Comparison of ENCODE assay signal across 9 cellular contexts in the genomic region with DNA sequence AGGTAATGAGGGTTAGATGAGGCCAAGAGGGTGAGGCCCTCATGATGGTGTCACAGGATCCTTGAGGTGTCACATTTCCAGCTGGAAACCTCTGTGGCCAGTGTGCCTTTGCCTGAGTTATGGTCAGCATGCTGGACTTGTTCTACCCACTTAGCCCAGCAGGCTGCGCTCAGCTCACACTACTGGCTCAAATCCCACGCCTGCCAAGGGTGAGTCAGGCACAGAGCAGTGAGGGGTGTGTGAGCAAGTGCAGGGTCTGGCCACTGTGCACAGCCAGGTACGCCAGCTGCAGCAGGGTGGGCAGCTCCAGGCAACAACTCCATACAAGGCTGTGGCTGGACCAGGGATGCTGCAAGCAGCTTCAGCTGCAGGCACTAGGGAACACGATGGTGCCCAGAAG.
A peak's percentile ranks its signal among the peaks of the same experiment; 100 is the strongest.
DNase-seq lines count a peak whose midpoint lies in the region; ATAC-seq and TF ChIP-seq lines count a peak whose summit lies in the region.
"Had no signal": no experiment of that assay in that cellular context is flagged by ENCODE, and none has a peak within 500 bp of the region (broad histone marks: within the 10 kb centered on the region; RNA-seq: fewer than 3 reads in every experiment).

No MANE protein-coding gene starts in this region.

- CTCF ChIA-PET in RWPE1 (lab: Yijun Ruan, JAX), result interaction anchor here (0.7 kb wide), 1 partner anchor 316 kb away, joined by 3 read pairs; no protein-coding TSS in a partner anchor

- intact Hi-C loops in colonic mucosa (cut with DNase I), result no loop called here

- no peaks in the 10 kb centered on the region for H3K27me3 ChIP-seq in BE2C
- H3K27me3 ChIP-seq in colonic mucosa, result no peaks in the 10 kb centered on the region

- no peak overlapping the region for H3K4me3 ChIP-seq in BE2C (ENCODE audit: low read depth, low read length)
- H3K4me3 ChIP-seq in colonic mucosa, result no peak overlapping the region
- H3K4me3 ChIP-seq: skin epidermis had no signal

- no peaks in the 10 kb centered on the region for H3K9me3 ChIP-seq in BE2C
- no peaks in the 10 kb centered on the region for H3K9me3 ChIP-seq in colonic mucosa

- POLR2A ChIA-PET in RWPE1 (lab: Yijun Ruan, JAX; ENCODE audit: low non-redundant PET), result no interaction called here

- H3K27ac ChIP-seq in colonic mucosa, result no peak overlapping the region
- no peak overlapping the region for H3K27ac ChIP-seq in RWPE1
- H3K27ac ChIP-seq: skin epidermis had no signal

- DNase-seq in BE2C (peak; percentile 74), UCSD-AML1 (lab: John Stamatoyannopoulos, UW; ENCODE audit: unreplicated experiment) (peak; percentile 26), islet precursor cell (peak; percentile 92), colonic mucosa (no peak), RWPE1 (ENCODE audit: low spot score) (no peak)

- ATAC-seq in GM19395 (IDR thresholded peaks at IDR 0.05; ENCODE audit: unreplicated experiment) (peak; percentile 52), HG03135 (IDR thresholded peaks at IDR 0.05; ENCODE audit: unreplicated experiment) (no peak), HG02973 (IDR thresholded peaks at IDR 0.05; ENCODE audit: unreplicated experiment) (no peak)

- H3K9ac ChIP-seq in colonic mucosa (ENCODE audit: low read depth in 2 of 2, low read length in 2 of 2), result no peak overlapping the region

- H3K4me1 ChIP-seq in BE2C (no peaks in the 10 kb centered on the region), colonic mucosa (no peaks in the 10 kb centered on the region)

- no peaks in the 10 kb centered on the region for H3K36me3 ChIP-seq in BE2C
- H3K36me3 ChIP-seq in colonic mucosa, result no peaks in the 10 kb centered on the region

- TF ChIP-seq CTCF in BE2C (IDR thresholded peaks at IDR 0.05; ENCODE audit: low read depth, low read length) (peak; percentile 75), colonic mucosa (IDR thresholded peaks at IDR 0.05) (no peak), RWPE1 (conservative IDR thresholded peaks at IDR 0.05; ENCODE audit: low read depth) (no peak)

Comparison
In these comparisons a context has a peak if more than half of its experiments do, and no peak if none do; other contexts are left out.
1. DNase-seq: peak in BE2C (single experiment), UCSD-AML1 (single experiment) and islet precursor cell (single experiment); none in colonic mucosa (single experiment) and RWPE1 (single experiment).